Comparison of ENCODE assay signal across 25 cellular contexts in genomic region chr3:107664614-107665013, GRCh38.
A peak's percentile ranks its signal among the peaks of the same experiment; 100 is the strongest.
DNase-seq lines count a peak whose midpoint lies in the region; ATAC-seq and TF ChIP-seq lines count a peak whose summit lies in the region.
"Had no signal": no experiment of that assay in that cellular context is flagged by ENCODE, and none has a peak within 500 bp of the region (broad histone marks: within the 10 kb centered on the region; RNA-seq: fewer than 3 reads in every experiment).

No MANE protein-coding gene starts in this region.

- H3K36me3 Mint-ChIP-seq in mesothelial cell of epicardium = peaks cover 2% of the 10 kb centered on the region
- H3K36me3 Mint-ChIP-seq: activated naive CD8-positive, alpha-beta T cell treated with anti-CD3 and anti-CD28 coated beads, Interleukin-2, amount 10 ng/mL, durations not matched to agents 7 days and 5 days; IgD-negative memory B cell; naive B cell had no signal

- H3F3A ChIP-seq in OCI-LY1 (ENCODE audit: insufficient read depth, low read length) = no peaks in the 10 kb centered on the region

- H4K20me1 ChIP-seq in OCI-LY1 (ENCODE audit: insufficient read depth, low read length) = no peaks in the 10 kb centered on the region

- peaks cover 49% of the 10 kb centered on the region for H3K4me1 Mint-ChIP-seq in mesothelial cell of epicardium

- H3K27me3 Mint-ChIP-seq in mesothelial cell of epicardium (ENCODE audit: low read depth) = no peaks in the 10 kb centered on the region
- H3K27me3 Mint-ChIP-seq: activated naive CD8-positive, alpha-beta T cell treated with anti-CD3 and anti-CD28 coated beads, Interleukin-2, amount 10 ng/mL, durations not matched to agents 7 days and 5 days; IgD-negative memory B cell; naive B cell; stimulated activated memory B cell treated with anti-CD40 and anti-IgM and Interleukin-4, amounts not matched to agents 10 μg/mL and 1 μg/mL and 100 μg/mL, for 72 hours had no signal

- no peak overlapping the region for H3K4me3 ChIP-seq in OCI-LY1 (ENCODE audit: low read depth, low read length, poor library complexity, severe bottlenecking)
- no peak overlapping the region for H3K4me3 ChIP-seq in brain microvascular endothelial cell (ENCODE audit: low read depth, low read length)
- H3K4me3 ChIP-seq in thoracic aorta = no peak overlapping the region
- H3K4me3 ChIP-seq: gastrocnemius medialis, lung, MG63 had no signal

- no peak overlapping the region for H3K4me2 ChIP-seq in OCI-LY1 (ENCODE audit: low read length)

- no peak overlapping the region for H2AFZ ChIP-seq in OCI-LY1 (ENCODE audit: low read length)
- H2AFZ ChIP-seq: parathyroid adenoma had no signal

- TF ChIP-seq CTCF in OCI-LY1 (IDR thresholded peaks at IDR 0.05; ENCODE audit: low read length) (peak; percentile 29; the same call in 1 of the 2 replicates), brain microvascular endothelial cell (IDR thresholded peaks at IDR 0.05; ENCODE audit: low read depth, low read length, missing control alignments) (peak; percentile 22), mesothelial cell of epicardium (IDR thresholded peaks at IDR 0.05; ENCODE audit: unreplicated experiment) (no peak), thoracic aorta (IDR thresholded peaks at IDR 0.05) (no peak)

- H3K9me2 ChIP-seq in OCI-LY1 (ENCODE audit: low read depth, low read length) = no peaks in the 10 kb centered on the region

- H3K9me3 Mint-ChIP-seq in mesothelial cell of epicardium = no peaks in the 10 kb centered on the region
- H3K9me3 Mint-ChIP-seq: activated naive CD8-positive, alpha-beta T cell treated with anti-CD3 and anti-CD28 coated beads, Interleukin-2, amount 10 ng/mL, durations not matched to agents 7 days and 5 days; activated T-helper 2 cell treated with anti-CD3 and anti-CD28 coated beads, Interferon-gamma antibody, Interleukin-2, Interleukin-4, amounts not matched to agents 10 μg/mL and 5 μg/mL and 100 μg/mL, durations not matched to agents 14 hours and 24 hours and 36 hours; IgD-negative memory B cell; naive B cell; stimulated activated memory B cell treated with anti-CD40 and anti-IgM and Interleukin-4, amounts not matched to agents 10 μg/mL and 1 μg/mL and 100 μg/mL, for 72 hours had no signal

- 0 out of 2 replicates have a peak, but pooled peaks cover under 1% of the 10 kb centered on the region for H3K36me3 ChIP-seq in OCI-LY1 (ENCODE audit: insufficient read depth, low read length)
- no peaks in the 10 kb centered on the region for H3K36me3 ChIP-seq in brain microvascular endothelial cell (replicated peaks)
- no peaks in the 10 kb centered on the region for H3K36me3 ChIP-seq in thoracic aorta
- H3K36me3 ChIP-seq: gastrocnemius medialis, MG63 had no signal

- H3K27ac ChIP-seq in OCI-LY1 (ENCODE audit: low read depth, low read length, poor library complexity, severe bottlenecking) (no peak overlapping the region), brain microvascular endothelial cell (no peak overlapping the region), thoracic aorta (peak overlapping the region; percentile 44 to 73)
- H3K27ac ChIP-seq: epithelial cell of prostate, gastrocnemius medialis, parathyroid adenoma had no signal

- H3K9ac ChIP-seq in OCI-LY1 (ENCODE audit: low read length) = no peak overlapping the region
- H3K9ac ChIP-seq: parathyroid adenoma had no signal

- H3K79me2 ChIP-seq in OCI-LY1 (ENCODE audit: insufficient read depth, low read length) = no peaks in the 10 kb centered on the region

- H3K9me3 ChIP-seq in OCI-LY1 (ENCODE audit: low read length) (no peaks in the 10 kb centered on the region), thoracic aorta (no peaks in the 10 kb centered on the region)
- H3K9me3 ChIP-seq: gastrocnemius medialis, MG63 had no signal

- H3K27ac Mint-ChIP-seq in mesothelial cell of epicardium = peak overlapping the region; percentile 11
- H3K27ac Mint-ChIP-seq: activated naive CD8-positive, alpha-beta T cell treated with anti-CD3 and anti-CD28 coated beads, Interleukin-2, amount 10 ng/mL, durations not matched to agents 7 days and 5 days; activated T-helper 2 cell treated with anti-CD3 and anti-CD28 coated beads, Interferon-gamma antibody, Interleukin-2, Interleukin-4, amounts not matched to agents 10 μg/mL and 5 μg/mL and 100 μg/mL, durations not matched to agents 14 hours and 24 hours and 36 hours; IgD-negative memory B cell; stimulated activated memory B cell treated with anti-CD40 and anti-IgM and Interleukin-4, amounts not matched to agents 10 μg/mL and 1 μg/mL and 100 μg/mL, for 72 hours had no signal

- H3K4me1 ChIP-seq in OCI-LY1 (ENCODE audit: insufficient read depth, low read length, severe bottlenecking) = peaks cover 22% of the 10 kb centered on the region
- H3K4me1 ChIP-seq in thoracic aorta (ENCODE audit: control insufficient read depth in 1 of 2, low read depth in 2 of 2) = peaks cover 43 to 70% of the 10 kb centered on the region in 2 donors
- H3K4me1 ChIP-seq: parathyroid adenoma had no signal

- no peak overlapping the region for H3K4me3 Mint-ChIP-seq in mesothelial cell of epicardium
- H3K4me3 Mint-ChIP-seq: activated naive CD8-positive, alpha-beta T cell treated with anti-CD3 and anti-CD28 coated beads, Interleukin-2, amount 10 ng/mL, durations not matched to agents 7 days and 5 days; naive B cell; stimulated activated memory B cell treated with anti-CD40 and anti-IgM and Interleukin-4, amounts not matched to agents 10 μg/mL and 1 μg/mL and 100 μg/mL, for 72 hours had no signal

- no peak for ATAC-seq in thoracic aorta (ENCODE audit: insufficient number of reproducible peaks, low FRiP score, low read depth)
- ATAC-seq: gastrocnemius medialis; stimulated activated memory B cell treated with anti-CD40 and anti-IgM and Interleukin-4, amounts not matched to agents 10 μg/mL and 1 μg/mL and 100 μg/mL, for 72 hours had no signal

- in situ Hi-C loops in brain microvascular endothelial cell (cut with HindIII; ENCODE audit: low pct_ligation_motif_present, low sequenced_read_pairs) = no loop called here

- no peaks in the 10 kb centered on the region for H3K27me3 ChIP-seq in OCI-LY1 (ENCODE audit: insufficient read depth, low read length)
- no peaks in the 10 kb centered on the region for H3K27me3 ChIP-seq in brain microvascular endothelial cell (replicated peaks)
- no peaks in the 10 kb centered on the region for H3K27me3 ChIP-seq in thoracic aorta (replicated peaks; ENCODE audit: insufficient read depth)
- H3K27me3 ChIP-seq: gastrocnemius medialis, MG63 had no signal

- DNase-seq in brain microvascular endothelial cell (no peak), mesothelial cell of epicardium (ENCODE audit: low spot score in 2 of 2, unreplicated experiment in 2 of 2) (no peak), thoracic aorta (ENCODE audit: low spot score) (no peak), GM19238 (ENCODE audit: insufficient read length, low spot score) (no peak), Ammon's horn (ENCODE audit: low spot score) (no peak), NCI-H2107 (lab: John Stamatoyannopoulos, UW) (no peak), T-helper 9 cell (no peak)
- DNase-seq: activated CD4-positive, alpha-beta T cell treated with anti-CD3 and anti-CD28 coated beads, Interleukin-2, amount 50 U/mL, for 1 hour; activated CD8-positive, alpha-beta memory T cell treated with anti-CD3 and anti-CD28 coated beads, Interleukin-2, amount 50 U/mL, for 4 hours; activated naive CD8-positive, alpha-beta T cell treated with anti-CD3 and anti-CD28 coated beads, Interleukin-2, amount 10 ng/mL, durations not matched to agents 7 days and 5 days; AML-193; DMS79; gastrocnemius medialis; MG63; naive B cell; NCI-H1436; NCI-H526; trophoblast cell had no signal

Comparison
In these comparisons a context has a peak if more than half of its experiments do, and no peak if none do; other contexts are left out.
1. H3K27ac ChIP-seq: peak in thoracic aorta (2 of 2); none in OCI-LY1 (single experiment) and brain microvascular endothelial cell (single experiment).
2. CTCF ChIP-seq: peak in OCI-LY1 (single experiment) and brain microvascular endothelial cell (single experiment); none in mesothelial cell of epicardium (single experiment) and thoracic aorta (single experiment).